11 cellular contexts compared by ENCODE assay signal in genomic region chr10:45118929-45119328, GRCh38.
"Had no signal": no experiment of that assay in that cellular context is flagged by ENCODE, and none has a peak within 500 bp of the region (broad histone marks: within the 10 kb centered on the region; RNA-seq: fewer than 3 reads in every experiment).

No MANE protein-coding gene starts in this region.

- H3K9me3 Mint-ChIP-seq: GM23338, H9, HFFc6 had no signal

- H3K4me3 ChIP-seq: GM23248, GM23338, HAP-1 had no signal

- ATAC-seq: GM23338, HCT116 had no signal

- H2AFZ ChIP-seq: GM23248, GM23338 had no signal

- H3K4me1 ChIP-seq: HAP-1 had no signal

- H3K36me3 ChIP-seq: HAP-1 had no signal

- H3K4me2 ChIP-seq: GM23338 had no signal

- FAIRE-seq: H1, H54 had no signal

- H3K9ac ChIP-seq: GM23248 had no signal

- DNase-seq: GM23248, GOT3, H7, H9, HCEC 1CT, HFFc6 had no signal

- H3K4me3 Mint-ChIP-seq: GM23338, H9, HFFc6 had no signal

- H3K27ac ChIP-seq: GM23248 had no signal

- H3K9me3 ChIP-seq: HAP-1 had no signal

- H3K27ac Mint-ChIP-seq: GM23338, H9, HFFc6 had no signal
